20 cellular contexts compared by ENCODE assay signal in genomic region chr1:189405419-189405818, GRCh38.
DNase-seq lines count a peak whose midpoint lies in the region; ATAC-seq and TF ChIP-seq lines count a peak whose summit lies in the region.
"Had no signal": no experiment of that assay in that cellular context is flagged by ENCODE, and none has a peak within 500 bp of the region (broad histone marks: within the 10 kb centered on the region; RNA-seq: fewer than 3 reads in every experiment).

No MANE protein-coding gene starts in this region.

- H2BK12ac ChIP-seq in H9 (ENCODE audit: insufficient read length, low read depth, low read length) = no peak overlapping the region

- no peak overlapping the region for H4K8ac ChIP-seq in H9 (replicated peaks; ENCODE audit: insufficient read length, low read depth, low read length)

- H3T11ph ChIP-seq in H9 (ENCODE audit: low read length) = no peak overlapping the region

- H3K27ac ChIP-seq in H9 (ENCODE audit: insufficient read length, low read depth, low read length) = no peak overlapping the region
- H3K27ac ChIP-seq: GM23248 had no signal

- TF ChIP-seq CTCF in H9 (conservative IDR thresholded peaks at IDR 0.05) (no peak), epithelial cell of esophagus (IDR thresholded peaks at IDR 0.05; ENCODE audit: insufficient read depth, low read depth, low read length, missing control alignments) (no peak), retinal pigment epithelial cell (conservative IDR thresholded peaks at IDR 0.05; ENCODE audit: low read depth, low read length) (no peak)

- peaks cover 13 to 26% (median 14%) of the 10 kb centered on the region in 3 experiments for H3K36me3 Mint-ChIP-seq in H9 (ENCODE audit: insufficient read depth in 1 of 3, low read depth in 3 of 3)

- H2AK5ac ChIP-seq in H9 (ENCODE audit: insufficient read length, low read length) = no peak overlapping the region

- no peak overlapping the region for H3K18ac ChIP-seq in H9 (ENCODE audit: insufficient read length, low read depth, low read length)

- no peak overlapping the region for H3K23ac ChIP-seq in H9 (ENCODE audit: insufficient read length, low read depth, low read length)

- H3K36me3 ChIP-seq in NT2/D1 (ENCODE audit: insufficient read depth, insufficient read length, low read length) = no peaks in the 10 kb centered on the region

- H3K27ac Mint-ChIP-seq in H9 = peak overlapping the region in 2 of 3 experiments; percentile 76 to 85; a peak in 3 of 7 replicates

- H4K20me1 ChIP-seq in H9 (ENCODE audit: control insufficient read depth, insufficient read depth, insufficient read length) = no peaks in the 10 kb centered on the region

- ATAC-seq in HG03025 (IDR thresholded peaks at IDR 0.05; ENCODE audit: low FRiP score, unreplicated experiment) = no peak
- ATAC-seq in GM18870 (IDR thresholded peaks at IDR 0.05; ENCODE audit: unreplicated experiment) = no peak

- DNase-seq in H9 (peak; percentile 33), NT2/D1 (ENCODE audit: low read depth, low spot score) (peak; percentile 35), epithelial cell of esophagus (ENCODE audit: low read depth) (peak; percentile 8), retinal pigment epithelial cell (ENCODE audit: low read depth) (peak; percentile 7)
- DNase-seq in activated effector memory CD4-positive, alpha-beta T cell treated with Interleukin-2 at 50 U/mL for 16 hours = no peak
- DNase-seq: ACHN, C1 segment of cervical spinal cord, DND-41, GM23248, MM.1S, NCI-H1092 treated with DMSO at 0.1 percent for 48 hours, NCI-H146, NCI-H2029 treated with DMSO at 0.1 percent for 48 hours, NCI-H446 treated with DMSO at 0.1 percent for 48 hours, NCI-H82, SHP77, SK-N-SH, T-helper 1 cell had no signal

- H2BK5ac ChIP-seq in H9 (ENCODE audit: insufficient read length, low read length) = no peak overlapping the region

- H3K14ac ChIP-seq in H9 (ENCODE audit: insufficient read depth, low read length) = no peak overlapping the region

- H2BK120ac ChIP-seq in H9 (ENCODE audit: low read depth, low read length, poor library complexity, severe bottlenecking) = no peak overlapping the region

- H3K4me3 Mint-ChIP-seq in H9 = no peak overlapping the region

- H3K27me3 ChIP-seq in H9 (ENCODE audit: insufficient read depth, low read length) = no peaks in the 10 kb centered on the region
- H3K27me3 ChIP-seq in NT2/D1 (ENCODE audit: insufficient read depth, insufficient read length) = no peaks in the 10 kb centered on the region

- H3K9me3 ChIP-seq in H9 (ENCODE audit: control insufficient read depth, low read depth, low read length) (peaks cover 12% of the 10 kb centered on the region), NT2/D1 (ENCODE audit: insufficient read depth, low read length) (peaks cover 23% of the 10 kb centered on the region; the same call in 1 of the 2 replicates)

- H3K4me1 ChIP-seq in H9 (ENCODE audit: insufficient read depth, low read length) (no peaks in the 10 kb centered on the region), NT2/D1 (ENCODE audit: insufficient read depth, insufficient read length) (peaks cover 2% of the 10 kb centered on the region)

- H3K4me2 ChIP-seq in H9 (ENCODE audit: insufficient read depth, insufficient read length, low read length) = no peak overlapping the region
- H3K4me2 ChIP-seq: SK-N-SH had no signal

- no peak overlapping the region for H3K4ac ChIP-seq in H9 (ENCODE audit: low read depth, low read length)

- no peak overlapping the region for H2AFZ ChIP-seq in H9 (ENCODE audit: low read length)
- H2AFZ ChIP-seq: GM23248 had no signal

- H3K9me3 Mint-ChIP-seq in H9 = peaks cover 18 to 23% of the 10 kb centered on the region in 2 experiments

- H2BK15ac ChIP-seq in H9 (ENCODE audit: low read depth, low read length) = no peak overlapping the region

- H3K23me2 ChIP-seq in H9 (ENCODE audit: insufficient read length, low read depth, low read length, poor library complexity, severe bottlenecking) = no peaks in the 10 kb centered on the region

- no peaks in the 10 kb centered on the region for H3K27me3 Mint-ChIP-seq in H9 (ENCODE audit: low read depth)

- no peaks in the 10 kb centered on the region for H3K79me2 ChIP-seq in H9 (ENCODE audit: insufficient read depth, low read length)

- H3K4me3 ChIP-seq in NT2/D1 (ENCODE audit: insufficient read length, low read depth) = no peak overlapping the region
- H3K4me3 ChIP-seq in epithelial cell of esophagus (ENCODE audit: low read length) = no peak overlapping the region
- H3K4me3 ChIP-seq in retinal pigment epithelial cell (ENCODE audit: low read length) = no peak overlapping the region
- H3K4me3 ChIP-seq: GM23248 had no signal

- H2BK20ac ChIP-seq in H9 (ENCODE audit: low read depth, low read length, poor library complexity, severe bottlenecking) = no peak overlapping the region

- H4K91ac ChIP-seq in H9 (ENCODE audit: insufficient read length, low read depth, low read length) = no peak overlapping the region

- H4K5ac ChIP-seq in H9 (ENCODE audit: insufficient read length, low read depth, low read length) = no peak overlapping the region

- peaks cover 20 to 22% of the 10 kb centered on the region in 2 experiments for H3K4me1 Mint-ChIP-seq in H9

- no peaks in the 10 kb centered on the region for H3K79me1 ChIP-seq in H9 (ENCODE audit: insufficient read depth, low read depth, low read length, poor library complexity, severe bottlenecking)

- no peak overlapping the region for H3K56ac ChIP-seq in H9 (ENCODE audit: insufficient read length, low read depth, low read length)

- no CpG with 5 or more reads among the region's 1 CpG for WGBS in H9 (ENCODE audit: extremely low coverage, insufficient read length, low lambda C conversion rate)

- H3K9ac ChIP-seq in H9 (ENCODE audit: extremely low read depth, insufficient read length, low read length) = no peak overlapping the region
- no peak overlapping the region for H3K9ac ChIP-seq in NT2/D1 (ENCODE audit: insufficient read length, low read depth)
- H3K9ac ChIP-seq: GM23248, SK-N-SH had no signal
